8 cellular contexts compared by ENCODE assay signal in the genomic region with DNA sequence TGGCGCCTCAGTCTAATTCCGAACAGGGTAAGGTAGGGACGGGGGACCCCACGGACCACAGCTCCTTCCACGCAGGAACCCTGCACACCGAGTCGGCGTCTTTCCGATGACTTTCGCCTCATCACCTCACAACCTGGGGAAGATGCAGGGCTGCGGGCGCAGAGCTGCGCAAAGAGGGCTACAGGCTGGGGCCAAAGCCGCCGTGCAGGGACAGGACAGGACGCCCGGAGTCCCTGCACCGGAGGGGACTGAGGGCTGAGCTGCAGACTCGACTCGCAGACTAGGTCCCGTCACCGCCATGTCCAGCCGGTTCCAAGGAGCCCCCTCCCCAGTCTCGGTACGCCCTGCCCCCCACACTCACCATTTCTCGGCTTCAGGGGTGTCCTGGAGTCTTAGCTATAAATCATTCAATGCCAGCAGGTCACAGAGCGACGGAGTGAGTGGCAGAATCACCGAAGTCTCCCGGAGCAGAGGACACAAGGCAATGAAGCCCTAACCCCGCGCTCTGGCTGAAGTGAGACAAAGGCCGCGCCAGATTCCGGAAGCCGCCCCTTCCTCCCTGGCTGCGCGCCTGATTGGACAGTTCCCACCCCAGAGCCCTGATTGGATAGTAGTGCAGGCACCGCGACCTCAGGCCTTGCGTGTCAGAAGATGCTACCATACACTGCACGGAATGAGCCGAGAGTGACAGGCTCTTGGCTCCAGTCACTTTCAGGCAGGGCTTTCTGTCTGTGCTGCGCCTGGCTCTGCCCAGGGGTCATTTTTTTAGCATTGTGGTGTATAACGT. TPM values are rescaled to one million over a fixed set of nuclear protein-coding genes. Genes with fewer than 3 reads are reported as not detected.
DNase-seq lines count a peak whose midpoint lies in the region; ATAC-seq and TF ChIP-seq lines count a peak whose summit lies in the region.
"Not testable (repeated sequence)": the region's sequence is repeated elsewhere in the genome, so short reads cannot be mapped to it uniquely, and the experiment has no call there.

A gene (minus strand): TSS at position 522 of the 787 bp plus-strand sequence. CDS start 158 bp downstream, at position 364.

- H3K36me3 Mint-ChIP-seq in CD4-positive, alpha-beta memory T cell, result not testable (repeated sequence)

- peak within 1 kb of the TSS; percentile 39 to 72 for H3K9ac ChIP-seq in duodenal mucosa (ENCODE audit: low read depth in 1 of 2, low read length in 2 of 2)

- peak within 1 kb of the TSS; percentile 92 to 96 (median 94) for H3K4me3 Mint-ChIP-seq in CD4-positive, alpha-beta memory T cell

- H3K4me1 Mint-ChIP-seq in CD4-positive, alpha-beta memory T cell, result peaks cover 11 to 29% (median 15%) of the 10 kb centered on the region in 4 donors

- not testable (repeated sequence) for H3K36me3 ChIP-seq in CD4-positive, alpha-beta memory T cell (ENCODE audit: insufficient read depth, low read length); duodenal mucosa (ENCODE audit: control insufficient read depth in 1 of 2, insufficient read depth in 2 of 2, low read length in 2 of 2)

- H3K9me3 Mint-ChIP-seq in CD4-positive, alpha-beta memory T cell, result not testable (repeated sequence)

- not testable (repeated sequence) for H3K9me3 ChIP-seq in CD4-positive, alpha-beta memory T cell (ENCODE audit: control insufficient read depth in 1 of 2, low read length in 2 of 2); duodenal mucosa (ENCODE audit: control insufficient read depth in 1 of 2, low read length in 2 of 2)

- H3K27ac Mint-ChIP-seq in CD4-positive, alpha-beta memory T cell, result peak within 1 kb of the TSS; percentile 90 to 95 (median 93)

- intact Hi-C loops in CD4-positive, alpha-beta memory T cell (cut with micrococcal nuclease), result loop anchor here (10.0 kb wide), 1 partner anchor 1757 kb away; a partner anchor contains a TSS
- intact Hi-C loops in lower leg skin (cut with DNase I; ENCODE audit: low total_unique reads), result not testable (repeated sequence)

- H3K27me3 Mint-ChIP-seq in CD4-positive, alpha-beta memory T cell, result not testable (repeated sequence)

- peak; percentile 100 for ATAC-seq in GM19455 (IDR thresholded peaks at IDR 0.05; ENCODE audit: unreplicated experiment)

- H3K27ac ChIP-seq in CD4-positive, alpha-beta memory T cell (ENCODE audit: low read depth, low read length), result peak within 1 kb of the TSS; percentile 40
- H3K27ac ChIP-seq in duodenal mucosa (ENCODE audit: low read depth, low read length), result not testable (repeated sequence)

- peak; percentile 88 to 92 (median 90) for DNase-seq in CD4-positive, alpha-beta memory T cell
- DNase-seq in HK-2 (ENCODE audit: unreplicated experiment), result peak; percentile 87
- peak; percentile 85 for DNase-seq in NCI-H82 treated with DMSO at 0.1 percent for 48 hours (lab: John Stamatoyannopoulos, UW; ENCODE audit: unreplicated experiment)
- DNase-seq in activated CD4-positive, alpha-beta T cell treated with anti-CD3 and anti-CD28 coated beads, Interleukin-2, amount 50 U/mL, for 48 hours, result peak; percentile 85 to 90
- DNase-seq in lower leg skin (ENCODE audit: low spot score in 2 of 2), result peak; percentile 95 to 98
- peak; percentile 72 to 87 for DNase-seq in stimulated activated CD4-positive, alpha-beta T cell treated with anti-CD3 and anti-CD28 coated beads, Interleukin-4, amount 100 ng/mL, for 4 hours

- H3K4me1 ChIP-seq in CD4-positive, alpha-beta memory T cell (ENCODE audit: insufficient read depth, low read length); duodenal mucosa (ENCODE audit: control insufficient read depth in 1 of 2, insufficient read depth in 2 of 2, low read length in 2 of 2): not testable (repeated sequence)

- not testable (repeated sequence) for H3K27me3 ChIP-seq in CD4-positive, alpha-beta memory T cell (ENCODE audit: insufficient read depth, low read length); duodenal mucosa (ENCODE audit: control insufficient read depth in 1 of 2, insufficient read depth in 2 of 2, low read length in 2 of 2)

- CTCF ChIA-PET in CD4-positive, alpha-beta memory T cell (lab: Charles Lee; ENCODE audit: partially characterized antibody), result not testable (repeated sequence)

- POLR2A ChIA-PET in CD4-positive, alpha-beta memory T cell (lab: Charles Lee; ENCODE audit: partially characterized antibody), result not testable (repeated sequence)

- WGBS in lower leg skin, 2 donors, result 0% methylated on average over 31 to 36 of the region's 45 CpGs

- not testable (repeated sequence) for TF ChIP-seq POLR2A in lower leg skin (IDR thresholded peaks at IDR 0.05)

- H3K4me3 ChIP-seq in CD4-positive, alpha-beta memory T cell (ENCODE audit: low read length in 2 of 2), result peak within 1 kb of the TSS in 1 of 2 donors; percentile 67
- peak within 1 kb of the TSS; percentile 63 to 78 for H3K4me3 ChIP-seq in duodenal mucosa (ENCODE audit: low read depth in 1 of 2, low read length in 2 of 2)
- peak within 1 kb of the TSS; percentile 47 for H3K4me3 ChIP-seq in lower leg skin (ENCODE audit: low read depth, poor library complexity, severe bottlenecking)

- TF ChIP-seq CTCF in lower leg skin (IDR thresholded peaks at IDR 0.05), result not testable (repeated sequence)

RNA-seq across cellular contexts. Expression of the gene that starts here (rescaled TPM):
- total RNA-seq in CD4-positive, alpha-beta memory T cell, result 10 to 100 TPM; 13.6 to 15.4 TPM
- polyA plus RNA-seq in CD4-positive, alpha-beta memory T cell, result 1 to 10 TPM; 3.5 to 4.6 TPM
- 1 to 10 TPM in 3 of 4 donors, under 1 TPM in 1; 0.72 to 8.7 (median 2.6) TPM for total RNA-seq in lower leg skin
